ENCODE assay signal across 8 cellular contexts in genomic region chr11:66386171-66387069, GRCh38. TPM values are rescaled to one million over a fixed set of nuclear protein-coding genes. Genes with fewer than 3 reads are reported as not detected.
DNase-seq lines count a peak whose midpoint lies in the region; ATAC-seq, FAIRE-seq and TF ChIP-seq lines count a peak whose summit lies in the region.

No MANE protein-coding gene starts in this region.

- peak; percentile 91 for FAIRE-seq in HepG2 (lab: Jason Lieb, UNC)

- TF ChIP-seq CTCF in AG09319 (IDR thresholded peaks at IDR 0.05; ENCODE audit: low read depth, low read length) (peak; percentile 97), HepG2 (CRISPR knock-in tag; IDR thresholded peaks at IDR 0.05) (peak; percentile 85)

- no TSS peak for BruUV-seq in HepG2 (replicated peaks; lab: Mats Ljungman, UMichigan)

- CTCF ChIA-PET in HepG2 (lab: Yijun Ruan, JAX; ENCODE audit: low intra/inter-chr PET ratio, low total read pairs), result interaction anchor here (1.0 to 1.5 kb wide), 5 partner anchors 22 to 164 kb away, joined by 3 to 6 read pairs (median 4); no protein-coding TSS in a partner anchor

- peak overlapping the region; percentile 58 for H3K4me3 Mint-ChIP-seq in activated CD4-positive, alpha-beta T cell treated with anti-CD3 and anti-CD28 coated beads, Interleukin-2, amount 10 ng/mL, durations not matched to agents 24 days and 14 days

- H3K36me3 Mint-ChIP-seq in activated CD4-positive, alpha-beta T cell treated with anti-CD3 and anti-CD28 coated beads, Interleukin-2, amount 10 ng/mL, durations not matched to agents 24 days and 14 days (ENCODE audit: low read depth), result no peaks in the 10 kb centered on the region

- no peak overlapping the region for H3K27ac ChIP-seq in HepG2 (ENCODE audit: extremely low read length, insufficient read depth, low read length)

- H3K27me3 Mint-ChIP-seq in activated CD4-positive, alpha-beta T cell treated with anti-CD3 and anti-CD28 coated beads, Interleukin-2, amount 10 ng/mL, durations not matched to agents 24 days and 14 days, result peaks cover 5% of the 10 kb centered on the region

- H3K27me3 ChIP-seq in HAP-1 (ENCODE audit: low read depth) (peaks cover 13% of the 10 kb centered on the region), HepG2 (ENCODE audit: control insufficient read depth in 1 of 2, insufficient read depth in 2 of 2, low read length in 2 of 2) (peaks cover 0 to 5% of the 10 kb centered on the region in 2 experiments; a peak in 1 of 5 replicates)

- intact Hi-C loops in activated CD4-positive, alpha-beta T cell treated with anti-CD3 and anti-CD28 coated beads, Interleukin-2, amount 10 ng/mL, durations not matched to agents 24 days and 14 days (cut with micrococcal nuclease), result loop anchor here (5.0 kb wide), 2 partner anchors 39 to 51 kb away; partner anchors contain the start of genes B4GAT1, BRMS1 and MRPL11
- intact Hi-C loops in HepG2 (cut with micrococcal nuclease; ENCODE audit: unreplicated experiment), result loop anchor here (10.0 kb wide), 1 partner anchor 72 kb away; the partner anchor contains the start of gene CD248

- no peak for TF ChIP-seq POLR2A in HepG2 (IDR thresholded peaks at IDR 0.05; ENCODE audit: insufficient read depth in 1 of 2, low read depth in 2 of 2, low read length in 2 of 2)

- ATAC-seq in HepG2, result peak; percentile 66
- no peak for ATAC-seq in HG03039 (IDR thresholded peaks at IDR 0.05; ENCODE audit: unreplicated experiment)

- peak overlapping the region; percentile 87 for H2AFZ ChIP-seq in HepG2 (ENCODE audit: low read length)

- H3K9ac ChIP-seq in HepG2 (ENCODE audit: insufficient read depth, low read depth, low read length), result peak overlapping the region; percentile 34; the same call in 1 of the 2 replicates

- H4K20me1 ChIP-seq in HepG2 (ENCODE audit: insufficient read depth, low read length), result no peaks in the 10 kb centered on the region

- H3K36me3 ChIP-seq in HAP-1 (replicated peaks) (no peaks in the 10 kb centered on the region), HepG2 (replicated peaks in 1 of 2; ENCODE audit: control insufficient read depth in 1 of 2, insufficient read depth in 2 of 2, low read length in 2 of 2) (no peaks in the 10 kb centered on the region)

- H3K9me3 ChIP-seq in HAP-1, result no peaks in the 10 kb centered on the region
- no peaks in the 10 kb centered on the region for H3K9me3 ChIP-seq in HepG2 (ENCODE audit: low read length)

- no peaks in the 10 kb centered on the region for H3K9me3 Mint-ChIP-seq in activated CD4-positive, alpha-beta T cell treated with anti-CD3 and anti-CD28 coated beads, Interleukin-2, amount 10 ng/mL, durations not matched to agents 24 days and 14 days

- peaks cover 8% of the 10 kb centered on the region for H3K4me1 Mint-ChIP-seq in activated CD4-positive, alpha-beta T cell treated with anti-CD3 and anti-CD28 coated beads, Interleukin-2, amount 10 ng/mL, durations not matched to agents 24 days and 14 days

- 4% methylated on average over 20 of the region's 20 CpGs for WGBS in HepG2 (ENCODE audit: low lambda C conversion rate)

- no peak; the same call in 1 of the 2 replicates for TF ChIP-seq RAD21 in HepG2 (CRISPR knock-in tag; IDR thresholded peaks at IDR 0.05)

- in situ Hi-C loops in HAP-1 (cut with MboI; ENCODE audit: low sequenced_read_pairs) (no loop called here), HepG2 (cut with HindIII; ENCODE audit: extremely low pct_ligation_motif_present, low pct_unique_long_range_greater_than_20kb) (no loop called here)

- peak; percentile 64 for DNase-seq in AG09319 (ENCODE audit: extremely low read depth, low read depth)
- DNase-seq in HAP-1 (ENCODE audit: low spot score in 2 of 2), result peak; percentile 72 to 93
- peak; percentile 76 for DNase-seq in NCI-H510A treated with DMSO at 0.1 percent for 48 hours (lab: John Stamatoyannopoulos, UW)
- peak; percentile 95 for DNase-seq in activated CD4-positive, alpha-beta T cell treated with anti-CD3 and anti-CD28 coated beads, Interleukin-2, amount 10 ng/mL, durations not matched to agents 24 days and 14 days
- DNase-seq in dedifferentiated amniotic fluid mesenchymal stem cell (ENCODE audit: extremely low spot score), result peak; percentile 90
- peak; percentile 66 for DNase-seq in HepG2 (ENCODE audit: low spot score)
- DNase-seq in stimulated activated CD4-positive, alpha-beta T cell treated with anti-CD3 and anti-CD28 coated beads, Interleukin-4, amount 100 ng/mL, for 1 hour, result peak; percentile 81

- TF ChIP-seq EP300 in HepG2 (IDR thresholded peaks at IDR 0.05; ENCODE audit: low read depth in 2 of 2, low read length in 2 of 2) (no peak), HepG2 (CRISPR knock-in tag; IDR thresholded peaks at IDR 0.05; ENCODE audit: borderline replicate concordance) (no peak)

- peaks cover 2% of the 10 kb centered on the region; the same call in 1 of the 2 replicates for H3K4me1 ChIP-seq in HAP-1
- H3K4me1 ChIP-seq in HepG2 (ENCODE audit: insufficient read depth, low read length), result peaks cover 20% of the 10 kb centered on the region

- POLR2A ChIA-PET in HepG2 (lab: Yijun Ruan, JAX), result interaction anchor here (0.7 to 1.9 kb wide), 3 partner anchors 35 to 74 kb away, joined by 3 to 7 read pairs (median 4); partner anchors contain the start of gene MRPL11

- H3K4me3 ChIP-seq in HAP-1 (peak overlapping the region; percentile 5; the same call in 1 of the 2 replicates), HepG2 (replicated peaks in 1 of 3; ENCODE audit: insufficient read depth in 1 of 3, low read depth in 2 of 3, low read length in 3 of 3) (peak overlapping the region in 2 of 3 experiments; percentile 41 to 65; a peak in 4 of 6 replicates)

- no peak overlapping the region for H3K27ac Mint-ChIP-seq in activated CD4-positive, alpha-beta T cell treated with anti-CD3 and anti-CD28 coated beads, Interleukin-2, amount 10 ng/mL, durations not matched to agents 24 days and 14 days

- H3K79me2 ChIP-seq in HepG2 (ENCODE audit: insufficient read depth, low read length), result no peaks in the 10 kb centered on the region

- peak overlapping the region; percentile 87 for H3K4me2 ChIP-seq in HepG2 (ENCODE audit: low read depth, low read length)

RNA-seq across cellular contexts. Expression of gene SLC29A2, which starts 14.9 kb away (rescaled TPM):
- 17.4 and 18.9 TPM in 2 replicates for total RNA-seq in activated CD4-positive, alpha-beta T cell treated with anti-CD3 and anti-CD28 coated beads, Interleukin-2, amount 10 ng/mL, durations not matched to agents 24 days and 14 days
- total RNA-seq in HepG2 (2016; rRNA removed; fragmentation: Illumina TruSeq; extraction: Trizol), result 0.49 and 0.66 TPM in 2 replicates
- 0.09 and 0.30 TPM in 2 replicates for total RNA-seq in HepG2 (2016; cell fraction: cytosol; rRNA removed; fragmentation: Illumina TruSeq; extraction: Trizol; ENCODE audit: low read depth)
- 0.18 and 0.71 TPM in 2 replicates for total RNA-seq in HepG2 (2016; cell fraction: insoluble cytoplasmic fraction; rRNA removed; fragmentation: Illumina TruSeq; extraction: Trizol)
- total RNA-seq in HepG2 (2016; cell fraction: membrane; rRNA removed; fragmentation: Illumina TruSeq; extraction: Trizol), result 0.31 and 0.41 TPM in 2 replicates
- 0.63 and 0.81 TPM in 2 replicates for total RNA-seq in HepG2 (2016; cell fraction: nucleus; rRNA removed; fragmentation: Illumina TruSeq; extraction: Trizol)
- 0.56 and 0.63 TPM in 2 replicates for polyA plus RNA-seq in HepG2 (2011; rRNA removed)
- polyA plus RNA-seq in HepG2 (2011; cell fraction: cytosol; rRNA removed), result 0.25 and 0.27 TPM in 2 replicates
- 5.0 and 6.0 TPM in 2 replicates for polyA plus RNA-seq in HepG2 (2011; cell fraction: nucleus; rRNA removed)
- polyA plus RNA-seq in HepG2 (2012), result 0.80 and 1.1 TPM in 2 replicates
- 0.14 and 0.24 TPM in 2 replicates for polyA plus RNA-seq in HepG2 (2016; cell fraction: cytosol; fragmentation: Illumina TruSeq; extraction: Trizol; ENCODE audit: low read depth)
- 0.30 and 0.32 TPM in 2 replicates for polyA plus RNA-seq in HepG2 (2016; cell fraction: insoluble cytoplasmic fraction; fragmentation: Illumina TruSeq; extraction: Trizol; ENCODE audit: low read depth)
- 0.43 and 0.56 TPM in 2 replicates for polyA plus RNA-seq in HepG2 (2016; cell fraction: membrane; fragmentation: Illumina TruSeq; extraction: Trizol; ENCODE audit: low read depth)
- polyA plus RNA-seq in HepG2 (2016; cell fraction: nucleus; fragmentation: Illumina TruSeq; extraction: Trizol; ENCODE audit: insufficient read depth, low read depth), result 2.4 TPM in 2 replicates
- polyA minus RNA-seq in HepG2 (2011; rRNA and poly(A)+ RNA removed; ENCODE audit: low replicate concordance), result 0.28 and 27.8 TPM in 2 replicates
- 0.49 and 0.88 TPM in 2 replicates for polyA minus RNA-seq in HepG2 (2011; cell fraction: cytosol; rRNA and poly(A)+ RNA removed)
- polyA minus RNA-seq in HepG2 (2011; cell fraction: nucleus; rRNA and poly(A)+ RNA removed), result 0.25 and 0.64 TPM in 2 replicates

RNA-seq across cellular contexts. Expression of gene NPAS4, which starts 34.4 kb away (rescaled TPM):
- total RNA-seq in activated CD4-positive, alpha-beta T cell treated with anti-CD3 and anti-CD28 coated beads, Interleukin-2, amount 10 ng/mL, durations not matched to agents 24 days and 14 days, result 0.09 TPM in 1 of 2 replicates, not detected in the other
- total RNA-seq in HepG2 (2016; rRNA removed; fragmentation: Illumina TruSeq; extraction: Trizol), result not detected in 2 replicates
- total RNA-seq in HepG2 (2016; cell fraction: cytosol; rRNA removed; fragmentation: Illumina TruSeq; extraction: Trizol; ENCODE audit: low read depth), result not detected in 2 replicates
- total RNA-seq in HepG2 (2016; cell fraction: insoluble cytoplasmic fraction; rRNA removed; fragmentation: Illumina TruSeq; extraction: Trizol), result not detected in 2 replicates
- not detected in 2 replicates for total RNA-seq in HepG2 (2016; cell fraction: membrane; rRNA removed; fragmentation: Illumina TruSeq; extraction: Trizol)
- not detected in 2 replicates for total RNA-seq in HepG2 (2016; cell fraction: nucleus; rRNA removed; fragmentation: Illumina TruSeq; extraction: Trizol)
- polyA plus RNA-seq in HepG2 (2011; rRNA removed), result not detected in 2 replicates
- polyA plus RNA-seq in HepG2 (2011; cell fraction: cytosol; rRNA removed), result not detected in 2 replicates
- not detected in 2 replicates for polyA plus RNA-seq in HepG2 (2011; cell fraction: nucleus; rRNA removed)
- polyA plus RNA-seq in HepG2 (2012), result not detected in 2 replicates
- polyA plus RNA-seq in HepG2 (2016; cell fraction: cytosol; fragmentation: Illumina TruSeq; extraction: Trizol; ENCODE audit: low read depth), result not detected in 2 replicates
- polyA plus RNA-seq in HepG2 (2016; cell fraction: insoluble cytoplasmic fraction; fragmentation: Illumina TruSeq; extraction: Trizol; ENCODE audit: low read depth), result not detected in 2 replicates
- polyA plus RNA-seq in HepG2 (2016; cell fraction: membrane; fragmentation: Illumina TruSeq; extraction: Trizol; ENCODE audit: low read depth), result not detected in 2 replicates
- polyA plus RNA-seq in HepG2 (2016; cell fraction: nucleus; fragmentation: Illumina TruSeq; extraction: Trizol; ENCODE audit: insufficient read depth, low read depth), result not detected in 2 replicates
- 0.51 TPM in 1 of 2 replicates, not detected in the other for polyA minus RNA-seq in HepG2 (2011; rRNA and poly(A)+ RNA removed; ENCODE audit: low replicate concordance)
- not detected in 2 replicates for polyA minus RNA-seq in HepG2 (2011; cell fraction: cytosol; rRNA and poly(A)+ RNA removed)
- not detected in 2 replicates for polyA minus RNA-seq in HepG2 (2011; cell fraction: nucleus; rRNA and poly(A)+ RNA removed)

RNA-seq across cellular contexts. Expression of gene B4GAT1, which starts 39.0 kb away (rescaled TPM):
- total RNA-seq in activated CD4-positive, alpha-beta T cell treated with anti-CD3 and anti-CD28 coated beads, Interleukin-2, amount 10 ng/mL, durations not matched to agents 24 days and 14 days, result 10.8 and 11.1 TPM in 2 replicates
- 44.9 and 109 TPM in 2 replicates for total RNA-seq in HepG2 (2016; rRNA removed; fragmentation: Illumina TruSeq; extraction: Trizol)
- total RNA-seq in HepG2 (2016; cell fraction: cytosol; rRNA removed; fragmentation: Illumina TruSeq; extraction: Trizol; ENCODE audit: low read depth), result 15.0 and 17.3 TPM in 2 replicates
- total RNA-seq in HepG2 (2016; cell fraction: insoluble cytoplasmic fraction; rRNA removed; fragmentation: Illumina TruSeq; extraction: Trizol), result 41.0 and 117 TPM in 2 replicates
- total RNA-seq in HepG2 (2016; cell fraction: membrane; rRNA removed; fragmentation: Illumina TruSeq; extraction: Trizol), result 35.2 and 38.9 TPM in 2 replicates
- total RNA-seq in HepG2 (2016; cell fraction: nucleus; rRNA removed; fragmentation: Illumina TruSeq; extraction: Trizol), result 80.6 and 90.0 TPM in 2 replicates
- polyA plus RNA-seq in HepG2 (2011; rRNA removed), result 40.4 and 47.8 TPM in 2 replicates
- 35.5 and 44.1 TPM in 2 replicates for polyA plus RNA-seq in HepG2 (2011; cell fraction: cytosol; rRNA removed)
- polyA plus RNA-seq in HepG2 (2011; cell fraction: nucleus; rRNA removed), result 29.5 and 32.3 TPM in 2 replicates
- 64.9 and 76.3 TPM in 2 replicates for polyA plus RNA-seq in HepG2 (2012)
- polyA plus RNA-seq in HepG2 (2016; cell fraction: cytosol; fragmentation: Illumina TruSeq; extraction: Trizol; ENCODE audit: low read depth), result 13.3 and 16.5 TPM in 2 replicates
- 40.4 and 42.0 TPM in 2 replicates for polyA plus RNA-seq in HepG2 (2016; cell fraction: insoluble cytoplasmic fraction; fragmentation: Illumina TruSeq; extraction: Trizol; ENCODE audit: low read depth)
- polyA plus RNA-seq in HepG2 (2016; cell fraction: membrane; fragmentation: Illumina TruSeq; extraction: Trizol; ENCODE audit: low read depth), result 25.2 and 28.0 TPM in 2 replicates
- 122 and 134 TPM in 2 replicates for polyA plus RNA-seq in HepG2 (2016; cell fraction: nucleus; fragmentation: Illumina TruSeq; extraction: Trizol; ENCODE audit: insufficient read depth, low read depth)
- polyA minus RNA-seq in HepG2 (2011; rRNA and poly(A)+ RNA removed; ENCODE audit: low replicate concordance), result 4.0 and 58.3 TPM in 2 replicates
- 26.4 and 32.5 TPM in 2 replicates for polyA minus RNA-seq in HepG2 (2011; cell fraction: cytosol; rRNA and poly(A)+ RNA removed)
- 7.3 and 8.3 TPM in 2 replicates for polyA minus RNA-seq in HepG2 (2011; cell fraction: nucleus; rRNA and poly(A)+ RNA removed)

RNA-seq across cellular contexts. Expression of gene BRMS1, which starts 41.5 kb away (rescaled TPM):
- 55.6 and 58.4 TPM in 2 replicates for total RNA-seq in activated CD4-positive, alpha-beta T cell treated with anti-CD3 and anti-CD28 coated beads, Interleukin-2, amount 10 ng/mL, durations not matched to agents 24 days and 14 days
- 55.7 and 63.1 TPM in 2 replicates for total RNA-seq in HepG2 (2016; rRNA removed; fragmentation: Illumina TruSeq; extraction: Trizol)
- 15.1 and 18.0 TPM in 2 replicates for total RNA-seq in HepG2 (2016; cell fraction: cytosol; rRNA removed; fragmentation: Illumina TruSeq; extraction: Trizol; ENCODE audit: low read depth)
- 55.6 and 65.9 TPM in 2 replicates for total RNA-seq in HepG2 (2016; cell fraction: insoluble cytoplasmic fraction; rRNA removed; fragmentation: Illumina TruSeq; extraction: Trizol)
- total RNA-seq in HepG2 (2016; cell fraction: membrane; rRNA removed; fragmentation: Illumina TruSeq; extraction: Trizol), result 28.2 and 32.2 TPM in 2 replicates
- 23.2 and 25.5 TPM in 2 replicates for total RNA-seq in HepG2 (2016; cell fraction: nucleus; rRNA removed; fragmentation: Illumina TruSeq; extraction: Trizol)
- 15.8 and 16.8 TPM in 2 replicates for polyA plus RNA-seq in HepG2 (2011; rRNA removed)
- 15.3 and 20.1 TPM in 2 replicates for polyA plus RNA-seq in HepG2 (2011; cell fraction: cytosol; rRNA removed)
- 19.9 and 20.4 TPM in 2 replicates for polyA plus RNA-seq in HepG2 (2011; cell fraction: nucleus; rRNA removed)
- polyA plus RNA-seq in HepG2 (2012), result 8.8 and 11.6 TPM in 2 replicates
- 11.6 and 12.3 TPM in 2 replicates for polyA plus RNA-seq in HepG2 (2016; cell fraction: cytosol; fragmentation: Illumina TruSeq; extraction: Trizol; ENCODE audit: low read depth)
- polyA plus RNA-seq in HepG2 (2016; cell fraction: insoluble cytoplasmic fraction; fragmentation: Illumina TruSeq; extraction: Trizol; ENCODE audit: low read depth), result 54.5 and 57.6 TPM in 2 replicates
- polyA plus RNA-seq in HepG2 (2016; cell fraction: membrane; fragmentation: Illumina TruSeq; extraction: Trizol; ENCODE audit: low read depth), result 20.8 and 22.1 TPM in 2 replicates
- 38.8 and 42.9 TPM in 2 replicates for polyA plus RNA-seq in HepG2 (2016; cell fraction: nucleus; fragmentation: Illumina TruSeq; extraction: Trizol; ENCODE audit: insufficient read depth, low read depth)
- 8.1 and 30.0 TPM in 2 replicates for polyA minus RNA-seq in HepG2 (2011; rRNA and poly(A)+ RNA removed; ENCODE audit: low replicate concordance)
- 2.9 TPM in 2 replicates for polyA minus RNA-seq in HepG2 (2011; cell fraction: cytosol; rRNA and poly(A)+ RNA removed)
- 4.2 and 5.5 TPM in 2 replicates for polyA minus RNA-seq in HepG2 (2011; cell fraction: nucleus; rRNA and poly(A)+ RNA removed)

RNA-seq across cellular contexts. Expression of gene RIN1, which starts 50.2 kb away (rescaled TPM):
- 0.99 and 1.1 TPM in 2 replicates for total RNA-seq in activated CD4-positive, alpha-beta T cell treated with anti-CD3 and anti-CD28 coated beads, Interleukin-2, amount 10 ng/mL, durations not matched to agents 24 days and 14 days
- 3.9 and 4.1 TPM in 2 replicates for total RNA-seq in HepG2 (2016; rRNA removed; fragmentation: Illumina TruSeq; extraction: Trizol)
- total RNA-seq in HepG2 (2016; cell fraction: cytosol; rRNA removed; fragmentation: Illumina TruSeq; extraction: Trizol; ENCODE audit: low read depth), result 1.6 and 2.4 TPM in 2 replicates
- total RNA-seq in HepG2 (2016; cell fraction: insoluble cytoplasmic fraction; rRNA removed; fragmentation: Illumina TruSeq; extraction: Trizol), result 3.5 and 4.5 TPM in 2 replicates
- total RNA-seq in HepG2 (2016; cell fraction: membrane; rRNA removed; fragmentation: Illumina TruSeq; extraction: Trizol), result 2.0 and 2.9 TPM in 2 replicates
- 3.5 TPM in 2 replicates for total RNA-seq in HepG2 (2016; cell fraction: nucleus; rRNA removed; fragmentation: Illumina TruSeq; extraction: Trizol)
- 2.4 and 4.2 TPM in 2 replicates for polyA plus RNA-seq in HepG2 (2011; rRNA removed)
- 3.6 and 24.3 TPM in 2 replicates for polyA plus RNA-seq in HepG2 (2011; cell fraction: cytosol; rRNA removed)
- 13.9 and 17.2 TPM in 2 replicates for polyA plus RNA-seq in HepG2 (2011; cell fraction: nucleus; rRNA removed)
- 3.3 TPM in 2 replicates for polyA plus RNA-seq in HepG2 (2012)
- polyA plus RNA-seq in HepG2 (2016; cell fraction: cytosol; fragmentation: Illumina TruSeq; extraction: Trizol; ENCODE audit: low read depth), result 0.76 and 1.0 TPM in 2 replicates
- 2.9 and 4.1 TPM in 2 replicates for polyA plus RNA-seq in HepG2 (2016; cell fraction: insoluble cytoplasmic fraction; fragmentation: Illumina TruSeq; extraction: Trizol; ENCODE audit: low read depth)
- polyA plus RNA-seq in HepG2 (2016; cell fraction: membrane; fragmentation: Illumina TruSeq; extraction: Trizol; ENCODE audit: low read depth), result 1.4 and 2.1 TPM in 2 replicates
- 8.7 and 9.1 TPM in 2 replicates for polyA plus RNA-seq in HepG2 (2016; cell fraction: nucleus; fragmentation: Illumina TruSeq; extraction: Trizol; ENCODE audit: insufficient read depth, low read depth)
- polyA minus RNA-seq in HepG2 (2011; rRNA and poly(A)+ RNA removed; ENCODE audit: low replicate concordance), result 6.2 and 14.2 TPM in 2 replicates
- polyA minus RNA-seq in HepG2 (2011; cell fraction: cytosol; rRNA and poly(A)+ RNA removed), result 2.4 and 4.0 TPM in 2 replicates
- 2.0 and 2.4 TPM in 2 replicates for polyA minus RNA-seq in HepG2 (2011; cell fraction: nucleus; rRNA and poly(A)+ RNA removed)

Comparison
In these comparisons a context has a peak if more than half of its experiments do, and no peak if none do; other contexts are left out.
1. RNA of gene SLC29A2, which starts 14.9 kb away (total RNA-seq): 17.4 to 18.9 TPM in activated CD4-positive, alpha-beta T cell treated with anti-CD3 and anti-CD28 coated beads, Interleukin-2, amount 10 ng/mL, durations not matched to agents 24 days and 14 days; 0.09 to 0.81 TPM in HepG2; every median in the first group is over 10 times any median in the second.
2. Peak in every context shown above with its lines, with median percentiles within 50 percentile points of each other: DNase-seq.